Comparison of ENCODE assay signal across 11 cellular contexts in genomic region chr4:142264961-142265360, GRCh38.
DNase-seq lines count a peak whose midpoint lies in the region; ATAC-seq, FAIRE-seq and TF ChIP-seq lines count a peak whose summit lies in the region.
"Had no signal": no experiment of that assay in that cellular context is flagged by ENCODE, and none has a peak within 500 bp of the region (broad histone marks: within the 10 kb centered on the region; RNA-seq: fewer than 3 reads in every experiment).

No MANE protein-coding gene starts in this region.

- TF ChIP-seq CTCF in GM12878 (IDR thresholded peaks at IDR 0.05 in 2 of 3, conservative IDR thresholded peaks at IDR 0.05 in 1 of 3; ENCODE audit: control insufficient read depth in 2 of 3, extremely low read depth in 1 of 3, insufficient read depth in 1 of 3, low read depth in 3 of 3, low read length in 3 of 3) (no peak), natural killer cell (IDR thresholded peaks at IDR 0.05) (no peak)

- SMC1A ChIA-PET in GM12878 (lab: Charles Lee; ENCODE audit: uncharacterized antibody, unreplicated experiment), result interaction anchor here (0.7 to 1.9 kb wide), 9 partner anchors 9 to 173 kb away, joined by 3 to 7 read pairs (median 3); no protein-coding TSS in a partner anchor

- no peak for FAIRE-seq in GM12878 (lab: Jason Lieb, UNC)

- peaks cover 0 to 4% (median 0%) of the 10 kb centered on the region in 8 donors for H3K9me3 Mint-ChIP-seq in CD4-positive, alpha-beta memory T cell
- H3K9me3 Mint-ChIP-seq in natural killer cell, result peaks cover 0 to 4% of the 10 kb centered on the region in 2 donors

- no peak for TF ChIP-seq EP300 in GM12878 (IDR thresholded peaks at IDR 0.05; ENCODE audit: borderline replicate concordance in 1 of 2, control insufficient read depth in 1 of 2, low read depth in 2 of 2, low read length in 2 of 2)

- no peak for TF ChIP-seq RAD21 in GM12878 (IDR thresholded peaks at IDR 0.05; ENCODE audit: insufficient read depth, low read depth, low read length)

- RAD21 ChIA-PET in GM12878 (lab: Charles Lee; ENCODE audit: unreplicated experiment), result interaction anchor here (1.2 to 1.7 kb wide), 3 partner anchors 11 to 84 kb away, joined by 3 to 6 read pairs (median 3); no protein-coding TSS in a partner anchor

- no peak overlapping the region for H3K27ac ChIP-seq in CD4-positive, alpha-beta memory T cell (ENCODE audit: low read depth, low read length)
- no peak overlapping the region for H3K27ac ChIP-seq in GM12878 (ENCODE audit: control insufficient read depth, insufficient read depth)
- H3K27ac ChIP-seq: colonic mucosa had no signal

- peaks cover 61 to 65% of the 10 kb centered on the region in 2 donors for H3K36me3 Mint-ChIP-seq in CD4-positive, alpha-beta memory T cell
- no peaks in the 10 kb centered on the region for H3K36me3 Mint-ChIP-seq in natural killer cell

- H3K9me3 ChIP-seq in CD4-positive, alpha-beta memory T cell (ENCODE audit: control insufficient read depth in 1 of 2, low read length in 2 of 2), result no peaks in the 10 kb centered on the region
- H3K9me3 ChIP-seq in GM12878 (replicated peaks; ENCODE audit: control insufficient read depth, insufficient read depth, low read length), result no peaks in the 10 kb centered on the region
- H3K9me3 ChIP-seq: colonic mucosa had no signal

- no peak overlapping the region for H3K9ac ChIP-seq in GM12878 (ENCODE audit: control insufficient read depth, insufficient read depth, low read length)

- no peak overlapping the region for H2AFZ ChIP-seq in GM12878 (ENCODE audit: control insufficient read depth, low read depth, low read length)

- CTCF ChIA-PET in CD4-positive, alpha-beta memory T cell (lab: Charles Lee; ENCODE audit: partially characterized antibody), result interaction anchor here (0.8 to 1.2 kb wide), 2 partner anchors 18 to 51 kb away, joined by 3 to 4 read pairs; no protein-coding TSS in a partner anchor
- CTCF ChIA-PET in GM12878 (lab: Yijun Ruan, JAX), result interaction anchor here (1.4 kb wide), 1 partner anchor 15 kb away, joined by 10 read pairs; no protein-coding TSS in a partner anchor

- peak overlapping the region in 7 of 8 donors; percentile 23 to 78 (median 55) for H3K4me3 Mint-ChIP-seq in CD4-positive, alpha-beta memory T cell
- H3K4me3 Mint-ChIP-seq in natural killer cell, result no peak overlapping the region
- H3K4me3 Mint-ChIP-seq: neural crest cell had no signal

- H3K4me3 ChIP-seq in CD4-positive, alpha-beta memory T cell (ENCODE audit: low read length in 2 of 2), result no peak overlapping the region
- no peak overlapping the region for H3K4me3 ChIP-seq in GM12878
- H3K4me3 ChIP-seq: colonic mucosa had no signal

- intact Hi-C loops in CD4-positive, alpha-beta memory T cell (cut with micrococcal nuclease), result loop anchor here (5.0 kb wide), 1 partner anchor 302 kb away; no protein-coding TSS in a partner anchor
- intact Hi-C loops in GM12878 (cut with micrococcal nuclease; ENCODE audit: unreplicated experiment), result no loop called here
- intact Hi-C loops in natural killer cell (cut with micrococcal nuclease), result no loop called here

- in situ Hi-C loops in GM12878 (cut with MboI), result no loop called here

- H3K27ac Mint-ChIP-seq in CD4-positive, alpha-beta memory T cell, result peak overlapping the region; percentile 50 to 89 (median 81)
- H3K27ac Mint-ChIP-seq in natural killer cell, result no peak overlapping the region

- no peak for DNase-seq in CD4-positive, alpha-beta memory T cell
- DNase-seq in GM12878 (ENCODE audit: low read depth, low spot score) (no peak), left kidney (ENCODE audit: low read depth, low spot score) (peak; percentile 6), CD1c-positive myeloid dendritic cell (ENCODE audit: extremely low spot score) (no peak), DMS153 treated with DMSO at 0.1 percent for 48 hours (lab: John Stamatoyannopoulos, UW; ENCODE audit: unreplicated experiment) (no peak), natural killer cell (no peak)
- DNase-seq: colonic mucosa, DMS79 treated with DMSO at 0.1 percent for 48 hours had no signal

- no peaks in the 10 kb centered on the region for H3K79me2 ChIP-seq in GM12878 (ENCODE audit: control insufficient read depth, insufficient read depth, low read length)

- H3K4me2 ChIP-seq in GM12878 (ENCODE audit: control insufficient read depth, insufficient read depth), result no peak overlapping the region

- ATAC-seq in HG02610 (IDR thresholded peaks at IDR 0.05; ENCODE audit: unreplicated experiment), result peak; percentile 46
- peak; percentile 79 for ATAC-seq in GM12878
- ATAC-seq in GM18519 (IDR thresholded peaks at IDR 0.05; ENCODE audit: low FRiP score, unreplicated experiment), result no peak
- no peak for ATAC-seq in natural killer cell

- peaks cover 61 to 87% (median 73%) of the 10 kb centered on the region in 4 donors for H3K4me1 Mint-ChIP-seq in CD4-positive, alpha-beta memory T cell
- H3K4me1 Mint-ChIP-seq in natural killer cell, result no peaks in the 10 kb centered on the region

- H4K20me1 ChIP-seq in GM12878 (ENCODE audit: control insufficient read depth, insufficient read depth), result no peaks in the 10 kb centered on the region

- peaks cover 64% of the 10 kb centered on the region for H3K4me1 ChIP-seq in CD4-positive, alpha-beta memory T cell (ENCODE audit: insufficient read depth, low read length)
- H3K4me1 ChIP-seq in GM12878 (ENCODE audit: control insufficient read depth, insufficient read depth, low read length), result no peaks in the 10 kb centered on the region
- H3K4me1 ChIP-seq: colonic mucosa had no signal

- no TSS peak for BruUV-seq in GM12878 (replicated peaks; lab: Mats Ljungman, UMichigan)

- 12% methylated on average over 2 of the region's 2 CpGs for WGBS in GM12878 (ENCODE audit: insufficient coverage, insufficient replicate concordance, low lambda C conversion rate, missing lambda C conversion rate)

- no peaks in the 10 kb centered on the region for H3K27me3 Mint-ChIP-seq in CD4-positive, alpha-beta memory T cell
- H3K27me3 Mint-ChIP-seq in natural killer cell (ENCODE audit: low read depth in 2 of 2), result no peaks in the 10 kb centered on the region

- POLR2A ChIA-PET in CD4-positive, alpha-beta memory T cell (lab: Charles Lee; ENCODE audit: partially characterized antibody), result interaction anchor here (1.0 to 1.3 kb wide), 2 partner anchors 9 to 123 kb away, joined by 4 to 6 read pairs; no protein-coding TSS in a partner anchor
- POLR2A ChIA-PET in GM12878 (lab: Charles Lee), result no interaction called here

- H3K27me3 ChIP-seq in CD4-positive, alpha-beta memory T cell (ENCODE audit: insufficient read depth, low read length), result no peaks in the 10 kb centered on the region
- no peaks in the 10 kb centered on the region for H3K27me3 ChIP-seq in GM12878 (replicated peaks in 1 of 2; ENCODE audit: control insufficient read depth in 2 of 2, insufficient read depth in 2 of 2, low read length in 1 of 2)
- H3K27me3 ChIP-seq: colonic mucosa had no signal

- peaks cover 5% of the 10 kb centered on the region for H3K36me3 ChIP-seq in CD4-positive, alpha-beta memory T cell (ENCODE audit: insufficient read depth, low read length)
- no peaks in the 10 kb centered on the region for H3K36me3 ChIP-seq in GM12878 (ENCODE audit: control insufficient read depth in 2 of 2, insufficient read depth in 2 of 2, low read length in 1 of 2)
- H3K36me3 ChIP-seq: colonic mucosa had no signal

- no peak for TF ChIP-seq POLR2A in GM12878 (IDR thresholded peaks at IDR 0.05; ENCODE audit: low read depth, low read length)

TF ChIP-seq in GM12878, 131 proteins besides CTCF, POLR2A, EP300 and RAD21:
- peak in 1 of 2 experiments; percentile 23; a peak in 1 of 4 replicates for TF ChIP-seq IKZF2 (IDR thresholded peaks at IDR 0.05)
- peak; percentile 9 to 80; a peak in 3 of 4 replicates for TF ChIP-seq BHLHE40 (IDR thresholded peaks at IDR 0.05; ENCODE audit: borderline replicate concordance in 1 of 2, low read depth in 2 of 2, low read length in 1 of 2)
- TF ChIP-seq MTA2 (IDR thresholded peaks at IDR 0.05; ENCODE audit: low read depth), result no peak

Comparison
In these comparisons a context has a peak if more than half of its experiments do, and no peak if none do; other contexts are left out.
1. H3K27ac Mint-ChIP-seq: peak in CD4-positive, alpha-beta memory T cell (7 of 7); none in natural killer cell (0 of 2).
2. ATAC-seq: peak in HG02610 (single experiment) and GM12878 (single experiment); none in GM18519 (single experiment) and natural killer cell (0 of 3).